ENCODE assay signal across 8 cellular contexts in the genomic region with DNA sequence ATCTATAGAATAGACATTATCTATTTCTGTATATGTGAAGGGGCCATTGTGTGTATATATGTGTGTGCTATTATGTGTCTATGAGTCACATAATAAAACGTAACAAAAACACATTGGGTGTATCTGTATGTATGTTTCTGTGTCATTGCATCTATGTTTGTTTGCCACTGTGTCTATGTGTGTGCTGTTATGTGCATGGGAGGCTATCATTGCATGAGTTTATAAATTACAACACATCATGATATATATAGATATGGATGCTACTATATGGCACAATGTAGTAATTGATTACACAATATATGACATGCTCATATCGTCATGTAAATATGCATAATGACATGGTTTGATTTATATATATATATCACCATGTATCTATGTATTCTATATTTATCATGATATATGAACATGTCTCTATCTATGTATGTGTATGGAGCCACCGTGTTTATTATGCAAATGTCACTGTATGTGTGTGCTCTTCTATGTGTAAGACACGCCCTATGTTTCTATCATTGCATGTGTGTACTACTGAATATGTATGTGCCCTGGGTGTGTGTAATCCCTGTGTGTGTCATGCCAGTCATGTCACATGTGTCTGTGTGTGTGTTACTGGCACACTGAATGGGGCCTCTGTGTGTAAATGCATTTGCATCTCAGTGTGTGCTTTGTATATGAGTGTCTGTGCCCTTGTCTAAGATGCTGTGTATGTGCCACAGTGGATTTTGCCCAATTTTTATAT. TPM values are rescaled to one million over a fixed set of nuclear protein-coding genes. Genes with fewer than 3 reads are reported as not detected.
A peak's percentile ranks its signal among the peaks of the same experiment; 100 is the strongest.
DNase-seq lines count a peak whose midpoint lies in the region; ATAC-seq and TF ChIP-seq lines count a peak whose summit lies in the region.

No MANE protein-coding gene starts in this region.

- peak; percentile 11 for ATAC-seq in HG03558 (IDR thresholded peaks at IDR 0.05; ENCODE audit: extremely low read depth, unreplicated experiment)
- ATAC-seq in psoas muscle: no peak

- peak overlapping the region; percentile 52 for H3K4me3 ChIP-seq in psoas muscle

- no peak for TF ChIP-seq CTCF in psoas muscle (IDR thresholded peaks at IDR 0.05)

- peak; percentile 54 for DNase-seq in NK-92 treated with Interleukin-12 subunit alpha and Interleukin-12 subunit beta, amount 100 ng/mL, for 24 hours (lab: John Stamatoyannopoulos, UW)
- DNase-seq in NK-92 (lab: John Stamatoyannopoulos, UW; ENCODE audit: unreplicated experiment): no peak
- peak; percentile 82 for DNase-seq in activated CD8-positive, alpha-beta memory T cell treated with anti-CD3 and anti-CD28 coated beads, Interleukin-2, amount 50 U/mL, for 48 hours
- DNase-seq in psoas muscle: no peak
- no peak for DNase-seq in NCI-H774 (lab: John Stamatoyannopoulos, UW)
- DNase-seq in HPDE6-E6E7 (ENCODE audit: extremely low spot score): no peak
- no peak for DNase-seq in pons (ENCODE audit: low spot score)

- no peaks in the 10 kb centered on the region for H3K36me3 ChIP-seq in psoas muscle (ENCODE audit: insufficient read depth in 1 of 2, low read depth in 1 of 2)

- WGBS in psoas muscle, 3 donors: 76 to 84% (median 79%) methylated on average over 4 of the region's 4 CpGs

- intact Hi-C loops in psoas muscle (cut with DNase I): no loop called here

- H3K27ac ChIP-seq in psoas muscle: no peak overlapping the region

- peaks cover 0 to 24% (median 7%) of the 10 kb centered on the region in 3 donors for H3K27me3 ChIP-seq in psoas muscle (ENCODE audit: insufficient read depth in 3 of 3, low read length in 2 of 3)

- H3K4me1 ChIP-seq in psoas muscle: peaks cover 3% of the 10 kb centered on the region

- no peaks in the 10 kb centered on the region for H3K9me3 ChIP-seq in psoas muscle

RNA-seq across cellular contexts. Expression of a gene that starts 1.4 kb away (rescaled TPM):
- total RNA-seq in psoas muscle: 1 to 10 TPM; 2.3 to 6.6 (median 4.4) TPM
- polyA plus RNA-seq in psoas muscle: 1 to 10 TPM in 2 of 3 donors, under 1 TPM in 1; 0.40 to 2.1 (median 1.2) TPM

RNA-seq across cellular contexts. Expression of a gene that starts 22.0 kb away (rescaled TPM):
- 10 to 100 TPM; 52.1 to 58.9 (median 56.2) TPM for total RNA-seq in psoas muscle
- polyA plus RNA-seq in psoas muscle: 10 to 100 TPM; 56.6 to 86.8 (median 71.3) TPM

RNA-seq across cellular contexts. Expression of a gene that starts 49.2 kb away (rescaled TPM):
- total RNA-seq in psoas muscle: under 1 TPM; 0.38 to 0.95 (median 0.57) TPM
- under 1 TPM; 0.11 to 0.26 (median 0.14) TPM for polyA plus RNA-seq in psoas muscle

Comparison
In these comparisons a context has a peak if more than half of its experiments do, and no peak if none do; other contexts are left out.
1. DNase-seq: peak in NK-92 treated with Interleukin-12 subunit alpha and Interleukin-12 subunit beta, amount 100 ng/mL, for 24 hours (single experiment) and activated CD8-positive, alpha-beta memory T cell treated with anti-CD3 and anti-CD28 coated beads, Interleukin-2, amount 50 U/mL, for 48 hours (single experiment); none in NK-92 (single experiment), psoas muscle (0 of 2), NCI-H774 (single experiment), HPDE6-E6E7 (single experiment) and pons (single experiment).